Comparison of ENCODE assay signal across 8 cellular contexts in genomic region chr2:112692914-112693313, GRCh38. TPM values are rescaled to one million over a fixed set of nuclear protein-coding genes. Genes with fewer than 3 reads are reported as not detected.
DNase-seq lines count a peak whose midpoint lies in the region; ATAC-seq and TF ChIP-seq lines count a peak whose summit lies in the region.

No MANE protein-coding gene starts in this region.

- no peak overlapping the region for H2AFZ ChIP-seq in ACC112 (ENCODE audit: low read length, unreplicated experiment)

- no peak for TF ChIP-seq CTCF in nephron progenitor cell (IDR thresholded peaks at IDR 0.05)

- no peaks in the 10 kb centered on the region for H3K27me3 ChIP-seq in ACC112 (ENCODE audit: insufficient read depth, low read length)

- H3K79me2 ChIP-seq in ACC112 (ENCODE audit: control insufficient read depth, insufficient read depth, low read length, unreplicated experiment): no peaks in the 10 kb centered on the region

- peaks cover 41% of the 10 kb centered on the region for H3K4me1 ChIP-seq in ACC112 (ENCODE audit: control insufficient read depth, insufficient read depth, low read length, unreplicated experiment)

- ATAC-seq in HG03460 (IDR thresholded peaks at IDR 0.05; ENCODE audit: unreplicated experiment) (peak; percentile 16), GM21423 (IDR thresholded peaks at IDR 0.05; ENCODE audit: unreplicated experiment) (no peak), GM21723 (IDR thresholded peaks at IDR 0.05; ENCODE audit: unreplicated experiment) (no peak), HG02840 (IDR thresholded peaks at IDR 0.05; ENCODE audit: low FRiP score, unreplicated experiment) (no peak)

- peaks cover 25% of the 10 kb centered on the region for H3K4me1 Mint-ChIP-seq in activated naive CD8-positive, alpha-beta T cell (ENCODE audit: low read depth)
- H3K4me1 Mint-ChIP-seq in nephron progenitor cell: peaks cover 16% of the 10 kb centered on the region

- peak overlapping the region; percentile 22; the same call in 1 of the 2 replicates for H3K4me3 ChIP-seq in ACC112 (ENCODE audit: low read depth, low read length)

- no peaks in the 10 kb centered on the region for H3K9me3 Mint-ChIP-seq in activated naive CD8-positive, alpha-beta T cell (ENCODE audit: low read depth)
- no peaks in the 10 kb centered on the region for H3K9me3 Mint-ChIP-seq in nephron progenitor cell

- no peaks in the 10 kb centered on the region for H3K27me3 Mint-ChIP-seq in activated naive CD8-positive, alpha-beta T cell
- peaks cover 23% of the 10 kb centered on the region for H3K27me3 Mint-ChIP-seq in nephron progenitor cell (ENCODE audit: low read depth, poor library complexity)

- peak overlapping the region; percentile 82 for H3K27ac ChIP-seq in ACC112 (ENCODE audit: low read depth, low read length)

- no peaks in the 10 kb centered on the region for H3K36me3 Mint-ChIP-seq in activated naive CD8-positive, alpha-beta T cell
- no peaks in the 10 kb centered on the region for H3K36me3 Mint-ChIP-seq in nephron progenitor cell (ENCODE audit: low read depth)

- peak overlapping the region; percentile 58 for H3K27ac Mint-ChIP-seq in activated naive CD8-positive, alpha-beta T cell
- H3K27ac Mint-ChIP-seq in nephron progenitor cell: no peak overlapping the region

- DNase-seq in nephron progenitor cell (no peak), ureter (ENCODE audit: low spot score) (no peak)

- H3K4me3 Mint-ChIP-seq in activated naive CD8-positive, alpha-beta T cell: peak overlapping the region; percentile 37
- H3K4me3 Mint-ChIP-seq in nephron progenitor cell: peak overlapping the region; percentile 4

- no peaks in the 10 kb centered on the region for H3K36me3 ChIP-seq in ACC112 (ENCODE audit: insufficient read depth, low read length)

RNA-seq across cellular contexts. Expression of gene NT5DC4, which starts 27.9 kb away (rescaled TPM):
- total RNA-seq in ureter: not detected

RNA-seq across cellular contexts. Expression of gene SLC20A1, which starts 47.2 kb away (rescaled TPM):
- total RNA-seq in ureter: 77.2 TPM
